ENCODE assay signal across 11 cellular contexts in genomic region chr20:48912065-48912464, GRCh38. TPM values are rescaled to one million over a fixed set of nuclear protein-coding genes. Genes with fewer than 3 reads are reported as not detected.
DNase-seq lines count a peak whose midpoint lies in the region; ATAC-seq and TF ChIP-seq lines count a peak whose summit lies in the region.
"Had no signal": no experiment of that assay in that cellular context is flagged by ENCODE, and none has a peak within 500 bp of the region (broad histone marks: within the 10 kb centered on the region; RNA-seq: fewer than 3 reads in every experiment).

No MANE protein-coding gene starts in this region.

- peaks cover 0 to 8% (median 0%) of the 10 kb centered on the region in 7 donors for H3K4me1 Mint-ChIP-seq in naive thymus-derived CD4-positive, alpha-beta T cell

- CTCF ChIA-PET in naive thymus-derived CD4-positive, alpha-beta T cell (lab: Charles Lee): no interaction called here

- H3K27ac ChIP-seq in naive thymus-derived CD4-positive, alpha-beta T cell (ENCODE audit: low read depth, low read length): no peak overlapping the region
- H3K27ac ChIP-seq: coronary artery had no signal

- peaks cover 0 to 13% (median 3%) of the 10 kb centered on the region in 11 donors for H3K9me3 Mint-ChIP-seq in naive thymus-derived CD4-positive, alpha-beta T cell
- H3K9me3 Mint-ChIP-seq: neural crest cell had no signal

- no peaks in the 10 kb centered on the region for H3K9me3 ChIP-seq in naive thymus-derived CD4-positive, alpha-beta T cell (ENCODE audit: control insufficient read depth in 2 of 3, low read length in 3 of 3)

- H3K4me3 Mint-ChIP-seq in naive thymus-derived CD4-positive, alpha-beta T cell: no peak overlapping the region
- H3K4me3 Mint-ChIP-seq: neural crest cell had no signal

- POLR2A ChIA-PET in naive thymus-derived CD4-positive, alpha-beta T cell (lab: Charles Lee): no interaction called here

- peaks cover 0 to 13% (median 5%) of the 10 kb centered on the region in 5 donors for H3K27me3 Mint-ChIP-seq in naive thymus-derived CD4-positive, alpha-beta T cell

- peaks cover 0 to 9% (median 3%) of the 10 kb centered on the region in 5 donors for H3K36me3 Mint-ChIP-seq in naive thymus-derived CD4-positive, alpha-beta T cell

- H3K4me3 ChIP-seq in naive thymus-derived CD4-positive, alpha-beta T cell (ENCODE audit: low read length): no peak overlapping the region
- H3K4me3 ChIP-seq: coronary artery had no signal

- intact Hi-C loops in naive thymus-derived CD4-positive, alpha-beta T cell (cut with micrococcal nuclease): no loop called here

- no peak for TF ChIP-seq CTCF in GM10266 (IDR thresholded peaks at IDR 0.05; ENCODE audit: control insufficient read depth, insufficient read depth, low read depth, missing control alignments)

- no peak for DNase-seq in naive thymus-derived CD4-positive, alpha-beta T cell
- no peak for DNase-seq in SW 1271 (lab: John Stamatoyannopoulos, UW)
- no peak for DNase-seq in activated CD4-positive, alpha-beta T cell treated with anti-CD3 and anti-CD28 coated beads for 48 hours
- DNase-seq in NCI-H2029 treated with DMSO at 0.1 percent for 48 hours (lab: John Stamatoyannopoulos, UW): no peak
- DNase-seq in GM10266 (ENCODE audit: extremely low spot score): no peak
- DNase-seq: T-helper 9 cell had no signal

- no peak overlapping the region for H3K27ac Mint-ChIP-seq in naive thymus-derived CD4-positive, alpha-beta T cell

- H3K36me3 ChIP-seq in naive thymus-derived CD4-positive, alpha-beta T cell (ENCODE audit: control insufficient read depth in 2 of 3, insufficient read depth in 3 of 3, low read length in 3 of 3): no peaks in the 10 kb centered on the region

- peaks cover 0 to 5% of the 10 kb centered on the region in 2 donors for H3K4me1 ChIP-seq in naive thymus-derived CD4-positive, alpha-beta T cell (ENCODE audit: control insufficient read depth in 2 of 2, insufficient read depth in 2 of 2, low read length in 2 of 2)

- ATAC-seq in GM18873 (IDR thresholded peaks at IDR 0.05; ENCODE audit: low FRiP score, unreplicated experiment) (peak; percentile 83), HG02610 (IDR thresholded peaks at IDR 0.05; ENCODE audit: unreplicated experiment) (peak; percentile 82), HG03520 (IDR thresholded peaks at IDR 0.05; ENCODE audit: unreplicated experiment) (peak; percentile 76)
- peak; percentile 6 for ATAC-seq in naive thymus-derived CD4-positive, alpha-beta T cell

- H3K27me3 ChIP-seq in naive thymus-derived CD4-positive, alpha-beta T cell (ENCODE audit: control insufficient read depth in 2 of 2, insufficient read depth in 2 of 2, low read length in 2 of 2): no peaks in the 10 kb centered on the region

RNA-seq across cellular contexts. Expression of gene ARFGEF2, which starts 9.4 kb away (rescaled TPM):
- 10 to 100 TPM; 24.2 to 33.5 (median 30.1) TPM for total RNA-seq in naive thymus-derived CD4-positive, alpha-beta T cell
- 10 to 100 TPM; 10.1 to 12.0 TPM for polyA plus RNA-seq in naive thymus-derived CD4-positive, alpha-beta T cell

Comparison
In these comparisons a context has a peak if more than half of its experiments do, and no peak if none do; other contexts are left out.
1. ATAC-seq: peak in every context shown above with its lines; median percentile 83 in GM18873; 82 in HG02610; 76 in HG03520; 6 in naive thymus-derived CD4-positive, alpha-beta T cell.